Comparison of ENCODE assay signal across 1 cellular context in genomic region chr1:159889202-159889601, GRCh38.
TF ChIP-seq lines count a peak whose summit lies in the region.

No MANE protein-coding gene starts in this region.

TF ChIP-seq in HCT116, 20 proteins besides CTCF, POLR2A, EP300 and RAD21 (continued from another document):
- no peak for TF ChIP-seq JUND (IDR thresholded peaks at IDR 0.05)
- TF ChIP-seq MAX (IDR thresholded peaks at IDR 0.05) = no peak
- no peak for TF ChIP-seq YY1 (IDR thresholded peaks at IDR 0.05; ENCODE audit: extremely low read depth, insufficient replicate concordance, low read depth, low read length)
- TF ChIP-seq CEBPB (IDR thresholded peaks at IDR 0.05; ENCODE audit: low read depth) = no peak
- TF ChIP-seq, protein P1, sequence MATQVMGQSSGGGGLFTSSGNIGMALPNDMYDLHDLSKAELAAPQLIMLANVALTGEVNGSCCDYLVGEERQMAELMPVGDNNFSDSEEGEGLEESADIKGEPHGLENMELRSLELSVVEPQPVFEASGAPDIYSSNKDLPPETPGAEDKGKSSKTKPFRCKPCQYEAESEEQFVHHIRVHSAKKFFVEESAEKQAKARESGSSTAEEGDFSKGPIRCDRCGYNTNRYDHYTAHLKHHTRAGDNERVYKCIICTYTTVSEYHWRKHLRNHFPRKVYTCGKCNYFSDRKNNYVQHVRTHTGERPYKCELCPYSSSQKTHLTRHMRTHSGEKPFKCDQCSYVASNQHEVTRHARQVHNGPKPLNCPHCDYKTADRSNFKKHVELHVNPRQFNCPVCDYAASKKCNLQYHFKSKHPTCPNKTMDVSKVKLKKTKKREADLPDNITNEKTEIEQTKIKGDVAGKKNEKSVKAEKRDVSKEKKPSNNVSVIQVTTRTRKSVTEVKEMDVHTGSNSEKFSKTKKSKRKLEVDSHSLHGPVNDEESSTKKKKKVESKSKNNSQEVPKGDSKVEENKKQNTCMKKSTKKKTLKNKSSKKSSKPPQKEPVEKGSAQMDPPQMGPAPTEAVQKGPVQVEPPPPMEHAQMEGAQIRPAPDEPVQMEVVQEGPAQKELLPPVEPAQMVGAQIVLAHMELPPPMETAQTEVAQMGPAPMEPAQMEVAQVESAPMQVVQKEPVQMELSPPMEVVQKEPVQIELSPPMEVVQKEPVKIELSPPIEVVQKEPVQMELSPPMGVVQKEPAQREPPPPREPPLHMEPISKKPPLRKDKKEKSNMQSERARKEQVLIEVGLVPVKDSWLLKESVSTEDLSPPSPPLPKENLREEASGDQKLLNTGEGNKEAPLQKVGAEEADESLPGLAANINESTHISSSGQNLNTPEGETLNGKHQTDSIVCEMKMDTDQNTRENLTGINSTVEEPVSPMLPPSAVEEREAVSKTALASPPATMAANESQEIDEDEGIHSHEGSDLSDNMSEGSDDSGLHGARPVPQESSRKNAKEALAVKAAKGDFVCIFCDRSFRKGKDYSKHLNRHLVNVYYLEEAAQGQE (IDR thresholded peaks at IDR 0.05; ENCODE audit: low read depth) = no peak
- TF ChIP-seq SRF (IDR thresholded peaks at IDR 0.05; ENCODE audit: low read depth) = no peak
- no peak for TF ChIP-seq SP1 (IDR thresholded peaks at IDR 0.05; ENCODE audit: low read depth)
- TF ChIP-seq SIN3A (IDR thresholded peaks at IDR 0.05; ENCODE audit: low read depth) = no peak
- TF ChIP-seq ZNF274 (IDR thresholded peaks at IDR 0.05; ENCODE audit: low read depth, low read length) = no peak
- no peak for TF ChIP-seq ELF1 (IDR thresholded peaks at IDR 0.05; ENCODE audit: borderline replicate concordance, low read depth)
- TF ChIP-seq EGR1 (IDR thresholded peaks at IDR 0.05; ENCODE audit: low read depth) = no peak
- TF ChIP-seq CBX3 (IDR thresholded peaks at IDR 0.05; ENCODE audit: low read depth) = no peak
- no peak for TF ChIP-seq EZH2 (IDR thresholded peaks at IDR 0.05)
